Comparison of ENCODE assay signal across 11 cellular contexts in the genomic region with DNA sequence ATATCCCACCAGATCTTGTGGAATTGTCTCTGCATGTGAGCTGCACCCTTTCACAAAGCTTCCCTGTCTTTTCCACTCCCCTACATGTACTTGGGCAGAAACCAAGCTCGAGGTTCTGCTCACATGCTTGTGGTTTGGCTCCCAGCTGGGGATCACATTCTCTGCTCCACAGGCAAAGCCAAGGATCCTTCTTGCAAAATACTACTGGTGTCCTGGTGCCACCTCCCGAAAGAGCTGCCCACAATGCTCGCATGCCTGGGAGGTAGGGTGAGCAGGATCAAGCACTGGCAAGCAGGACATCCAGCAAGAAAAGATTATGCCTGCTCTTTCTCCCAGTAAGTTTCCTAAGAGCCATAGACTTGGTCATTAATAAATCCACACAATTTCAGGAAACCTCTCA. TPM values are rescaled to one million over a fixed set of nuclear protein-coding genes. Genes with fewer than 3 reads are reported as not detected.
DNase-seq lines count a peak whose midpoint lies in the region; TF ChIP-seq lines count a peak whose summit lies in the region.
"Had no signal": no experiment of that assay in that cellular context is flagged by ENCODE, and none has a peak within 500 bp of the region (broad histone marks: within the 10 kb centered on the region; RNA-seq: fewer than 3 reads in every experiment).

No MANE protein-coding gene starts in this region.

- H4K20me1 ChIP-seq in MM.1S (ENCODE audit: insufficient read depth, low read length) = no peaks in the 10 kb centered on the region

- no peak overlapping the region for H3K4me3 ChIP-seq in MM.1S (ENCODE audit: low read length)

- H3K27ac ChIP-seq in MM.1S (ENCODE audit: low read length) = no peak overlapping the region

- no peaks in the 10 kb centered on the region for H3K9me3 ChIP-seq in MM.1S (replicated peaks; ENCODE audit: insufficient read depth, low read length)

- H3K36me3 ChIP-seq in MM.1S (replicated peaks; ENCODE audit: insufficient read depth, low read length) = no peaks in the 10 kb centered on the region

- H3K4me2 ChIP-seq in MM.1S (ENCODE audit: low read depth, low read length) = no peak overlapping the region

- peak; percentile 90 for DNase-seq in AG20443 (ENCODE audit: low spot score)
- DNase-seq in NCI-H226 = peak; percentile 89
- DNase-seq in fibroblast of gingiva (ENCODE audit: low read depth) = peak; percentile 99
- DNase-seq in myocyte (ENCODE audit: low read depth) = peak; percentile 98
- no peak for DNase-seq in MM.1S
- no peak for DNase-seq in activated T-cell treated with anti-CD3 and anti-CD28 coated beads for 4 hours
- DNase-seq in NCI-H1105 treated with DMSO at 0.1 percent for 48 hours (lab: John Stamatoyannopoulos, UW) = no peak
- no peak for DNase-seq in putamen (ENCODE audit: low spot score)
- DNase-seq: CD4-positive, alpha-beta memory T cell; NCI-H1105 had no signal

- H3F3A ChIP-seq in MM.1S (ENCODE audit: insufficient read depth, low read length) = no peaks in the 10 kb centered on the region

- no peaks in the 10 kb centered on the region for H3K79me2 ChIP-seq in MM.1S (ENCODE audit: low read length)

- no peak overlapping the region for H2AFZ ChIP-seq in MM.1S (ENCODE audit: low read length)

- TF ChIP-seq CTCF in MM.1S (IDR thresholded peaks at IDR 0.05; ENCODE audit: low read length) = no peak

- H3K27me3 ChIP-seq in MM.1S (replicated peaks; ENCODE audit: insufficient read depth, low read length) = no peaks in the 10 kb centered on the region

- H3K9ac ChIP-seq in MM.1S (ENCODE audit: low read length) = no peak overlapping the region

- no peaks in the 10 kb centered on the region for H3K9me2 ChIP-seq in MM.1S (replicated peaks; ENCODE audit: insufficient read depth, low read length)

- H3K4me1 ChIP-seq in MM.1S (ENCODE audit: low read length) = no peaks in the 10 kb centered on the region

RNA-seq across cellular contexts. Expression of a gene that starts 45.1 kb away (rescaled TPM):
- total RNA-seq in myocyte = 4.8 and 8.2 TPM in 2 replicates
- 0.52 TPM for polyA plus RNA-seq in myocyte (2012)
- total RNA-seq: CD4-positive, alpha-beta memory T cell; pulmonary artery endothelial cell had no signal
- polyA plus RNA-seq: CD4-positive, alpha-beta memory T cell had no signal

Comparison
In these comparisons a context has a peak if more than half of its experiments do, and no peak if none do; other contexts are left out.
1. DNase-seq: peak in AG20443 (single experiment), NCI-H226 (single experiment), fibroblast of gingiva (single experiment) and myocyte (single experiment); none in MM.1S (single experiment), activated T-cell treated with anti-CD3 and anti-CD28 coated beads for 4 hours (single experiment), NCI-H1105 treated with DMSO at 0.1 percent for 48 hours (single experiment) and putamen (single experiment).